In genomic region chr19:17125728-17126677, GRCh38 we compare ENCODE assay signal across 8 cellular contexts. TPM values are rescaled to one million over a fixed set of nuclear protein-coding genes. Genes with fewer than 3 reads are reported as not detected.
DNase-seq lines count a peak whose midpoint lies in the region; ATAC-seq and TF ChIP-seq lines count a peak whose summit lies in the region.

No MANE protein-coding gene starts in this region.

- H3K9me3 ChIP-seq in upper lobe of right lung = no peaks in the 10 kb centered on the region

- no peaks in the 10 kb centered on the region for H3K36me3 ChIP-seq in upper lobe of right lung

- peak overlapping the region; percentile 60 for H3K27ac ChIP-seq in upper lobe of right lung

- H3K4me3 ChIP-seq in fibroblast of mammary gland (ENCODE audit: control insufficient read depth, low read depth, low read length) (no peak overlapping the region), upper lobe of right lung (no peak overlapping the region)

- ATAC-seq in GM21786 (IDR thresholded peaks at IDR 0.05; ENCODE audit: unreplicated experiment) (peak; percentile 42), upper lobe of right lung (peak; percentile 93)

- TF ChIP-seq CTCF in fibroblast of mammary gland (conservative IDR thresholded peaks at IDR 0.05; ENCODE audit: control insufficient read depth, insufficient read depth, low read depth, low read length) = no peak
- TF ChIP-seq CTCF in upper lobe of right lung (IDR thresholded peaks at IDR 0.05) = no peak

- peaks cover 21% of the 10 kb centered on the region for H3K4me1 ChIP-seq in upper lobe of right lung

- intact Hi-C loops in posterior vena cava (cut with DNase I) = no loop called here
- intact Hi-C loops in upper lobe of right lung (cut with DNase I) = no loop called here

- no peaks in the 10 kb centered on the region for H3K27me3 ChIP-seq in upper lobe of right lung

- peak; percentile 75 for DNase-seq in GF-D8 (lab: John Stamatoyannopoulos, UW)
- DNase-seq in NCI-H2227 treated with DMSO at 0.1 percent for 48 hours (lab: John Stamatoyannopoulos, UW) = peak; percentile 11
- DNase-seq in activated T-cell treated with anti-CD3 and anti-CD28 coated beads for 1 hour (ENCODE audit: low read depth) = peak; percentile 59
- peak; percentile 48 for DNase-seq in fibroblast of mammary gland (ENCODE audit: low read depth)
- DNase-seq in posterior vena cava (ENCODE audit: low spot score) = peak; percentile 93
- DNase-seq in upper lobe of right lung = peak; percentile 86
- no peak for DNase-seq in NCI-H748 treated with DMSO at 0.1 percent for 48 hours (lab: John Stamatoyannopoulos, UW)

RNA-seq across cellular contexts. Expression of gene MYO9B, which starts 50.4 kb away (rescaled TPM):
- 100 to 1,000 TPM; 103 to 106 TPM for total RNA-seq in posterior vena cava
- 137 TPM for total RNA-seq in upper lobe of right lung

RNA-seq across cellular contexts. Expression of gene HAUS8, which starts 50.8 kb away (rescaled TPM):
- total RNA-seq in posterior vena cava (1 to 10 TPM; 4.2 to 4.8 TPM), upper lobe of right lung (8.1 TPM)
